Comparison of ENCODE assay signal across 2 cellular contexts in the genomic region with DNA sequence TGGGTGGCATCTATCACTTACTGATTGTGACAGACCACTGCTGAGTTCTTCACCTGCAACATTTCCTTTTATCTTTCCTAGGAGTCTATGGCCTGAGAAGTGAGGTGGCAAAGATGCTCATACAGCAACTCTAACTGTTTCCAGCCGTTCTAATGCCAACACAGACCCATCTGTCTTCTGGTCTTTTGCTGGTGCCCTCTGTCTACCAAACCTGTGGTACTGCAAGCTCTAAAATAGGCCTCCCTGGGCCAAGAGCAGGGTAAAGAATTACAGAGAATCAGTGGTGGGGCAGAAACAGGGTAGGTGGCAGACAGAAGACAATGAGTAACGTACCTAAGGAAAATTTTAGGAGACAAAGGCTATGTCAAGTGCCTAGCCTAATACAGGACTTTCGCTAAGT.
TF ChIP-seq lines count a peak whose summit lies in the region.

No MANE protein-coding gene starts in this region.

TF ChIP-seq in A549, 52 proteins besides CTCF, POLR2A, EP300 and RAD21:
- no peak for TF ChIP-seq EHMT2 (IDR thresholded peaks at IDR 0.05; ENCODE audit: low read depth)
- 0 out of 3 replicates have a peak, but pooled peaks have one; percentile 19 for TF ChIP-seq SMC3 (IDR thresholded peaks at IDR 0.05)

TF ChIP-seq in SK-N-SH, 30 proteins besides CTCF, POLR2A, EP300 and RAD21:
- TF ChIP-seq, protein P1, sequence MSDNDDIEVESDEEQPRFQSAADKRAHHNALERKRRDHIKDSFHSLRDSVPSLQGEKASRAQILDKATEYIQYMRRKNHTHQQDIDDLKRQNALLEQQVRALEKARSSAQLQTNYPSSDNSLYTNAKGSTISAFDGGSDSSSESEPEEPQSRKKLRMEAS (IDR thresholded peaks at IDR 0.05; ENCODE audit: low read depth), result no peak
- TF ChIP-seq, protein P2, sequence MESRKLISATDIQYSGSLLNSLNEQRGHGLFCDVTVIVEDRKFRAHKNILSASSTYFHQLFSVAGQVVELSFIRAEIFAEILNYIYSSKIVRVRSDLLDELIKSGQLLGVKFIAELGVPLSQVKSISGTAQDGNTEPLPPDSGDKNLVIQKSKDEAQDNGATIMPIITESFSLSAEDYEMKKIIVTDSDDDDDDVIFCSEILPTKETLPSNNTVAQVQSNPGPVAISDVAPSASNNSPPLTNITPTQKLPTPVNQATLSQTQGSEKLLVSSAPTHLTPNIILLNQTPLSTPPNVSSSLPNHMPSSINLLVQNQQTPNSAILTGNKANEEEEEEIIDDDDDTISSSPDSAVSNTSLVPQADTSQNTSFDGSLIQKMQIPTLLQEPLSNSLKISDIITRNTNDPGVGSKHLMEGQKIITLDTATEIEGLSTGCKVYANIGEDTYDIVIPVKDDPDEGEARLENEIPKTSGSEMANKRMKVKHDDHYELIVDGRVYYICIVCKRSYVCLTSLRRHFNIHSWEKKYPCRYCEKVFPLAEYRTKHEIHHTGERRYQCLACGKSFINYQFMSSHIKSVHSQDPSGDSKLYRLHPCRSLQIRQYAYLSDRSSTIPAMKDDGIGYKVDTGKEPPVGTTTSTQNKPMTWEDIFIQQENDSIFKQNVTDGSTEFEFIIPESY (IDR thresholded peaks at IDR 0.05; ENCODE audit: borderline replicate concordance, low read depth), result no peak
- TF ChIP-seq NFIC (IDR thresholded peaks at IDR 0.05; ENCODE audit: borderline replicate concordance), result no peak
